In the genomic region with DNA sequence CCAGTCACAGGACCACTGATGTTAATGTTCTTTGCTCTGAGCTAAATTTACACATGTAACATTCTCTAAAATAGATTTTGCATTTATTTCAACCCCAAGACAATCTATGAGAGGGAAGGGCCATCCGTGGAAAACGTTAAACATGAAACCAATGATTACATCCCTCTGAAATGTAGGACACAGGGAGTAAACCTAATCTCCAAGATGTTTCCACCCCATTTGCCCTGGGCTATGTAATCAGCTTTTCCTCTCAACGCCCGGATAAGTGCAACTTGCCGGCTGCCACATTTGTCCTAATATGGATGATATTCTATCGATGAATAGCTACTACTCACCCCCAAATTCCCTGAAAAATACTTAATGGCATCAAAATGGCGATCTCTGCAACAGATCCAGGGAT, we compare ENCODE assay signal across 14 cellular contexts. TPM values are rescaled to one million over a fixed set of nuclear protein-coding genes. Genes with fewer than 3 reads are reported as not detected.
A peak's percentile ranks its signal among the peaks of the same experiment; 100 is the strongest.
DNase-seq lines count a peak whose midpoint lies in the region; ATAC-seq, FAIRE-seq and TF ChIP-seq lines count a peak whose summit lies in the region.
"Had no signal": no experiment of that assay in that cellular context is flagged by ENCODE, and none has a peak within 500 bp of the region (broad histone marks: within the 10 kb centered on the region; RNA-seq: fewer than 3 reads in every experiment).

No MANE protein-coding gene starts in this region.

- peaks cover 9% of the 10 kb centered on the region for H3K27me3 Mint-ChIP-seq in CD4-positive, CD25-positive, alpha-beta regulatory T cell
- peaks cover 18% of the 10 kb centered on the region for H3K27me3 Mint-ChIP-seq in HFFc6 (ENCODE audit: insufficient read depth)

- H3K27ac Mint-ChIP-seq in CD4-positive, CD25-positive, alpha-beta regulatory T cell = no peak overlapping the region
- no peak overlapping the region for H3K27ac Mint-ChIP-seq in HFFc6

- peak overlapping the region in 2 of 4 donors; percentile 2 to 14 for H3K4me3 Mint-ChIP-seq in CD4-positive, CD25-positive, alpha-beta regulatory T cell
- peak overlapping the region; percentile 77; the same call in 1 of the 2 replicates for H3K4me3 Mint-ChIP-seq in HFFc6

- H3K9me3 ChIP-seq in CD4-positive, CD25-positive, alpha-beta regulatory T cell (ENCODE audit: control insufficient read depth in 2 of 2, low read length in 2 of 2) = no peaks in the 10 kb centered on the region

- no peaks in the 10 kb centered on the region for H3K4me1 ChIP-seq in CD4-positive, CD25-positive, alpha-beta regulatory T cell (ENCODE audit: control insufficient read depth, insufficient read depth, low read length, poor library complexity, severe bottlenecking)

- peaks cover 11 to 23% (median 13%) of the 10 kb centered on the region in 4 donors for H3K4me1 Mint-ChIP-seq in CD4-positive, CD25-positive, alpha-beta regulatory T cell
- H3K4me1 Mint-ChIP-seq in HFFc6 (ENCODE audit: low read depth) = peaks cover 20% of the 10 kb centered on the region

- no peak for ATAC-seq in CD4-positive, CD25-positive, alpha-beta regulatory T cell (ENCODE audit: low read depth in 2 of 2)

- H3K27me3 ChIP-seq in CD4-positive, CD25-positive, alpha-beta regulatory T cell (ENCODE audit: control insufficient read depth, insufficient read depth, low read length) = no peaks in the 10 kb centered on the region
- H3K27me3 ChIP-seq: cardiac muscle cell had no signal

- FAIRE-seq in GM12891 (lab: Jason Lieb, UNC) = no peak
- FAIRE-seq: endometrium, kidney had no signal

- DNase-seq in CD4-positive, CD25-positive, alpha-beta regulatory T cell = no peak
- no peak for DNase-seq in HFFc6
- peak; percentile 18 for DNase-seq in SW480 (ENCODE audit: low spot score)
- DNase-seq in kidney glomerular epithelial cell (lab: John Stamatoyannopoulos, UW) = peak; percentile 59
- DNase-seq in GM12891 (ENCODE audit: insufficient read length, low spot score) = no peak
- no peak for DNase-seq in cerebellar nuclear complex (lab: John Stamatoyannopoulos, UW)
- DNase-seq in pons (ENCODE audit: low spot score) = no peak
- DNase-seq in activated effector memory CD4-positive, alpha-beta T cell treated with anti-CD3 and anti-CD28 coated beads, Interleukin-2, amount 50 U/mL, for 16 hours = no peak
- DNase-seq: activated CD4-positive, alpha-beta T cell treated with anti-CD3 and anti-CD28 coated beads for 4 hours; activated gamma-delta T cell treated with Interleukin-2 at 50 U/mL for 16 hours; HCEC 1CT; kidney had no signal

- peak overlapping the region; percentile 80 for H3K4me3 ChIP-seq in CD4-positive, CD25-positive, alpha-beta regulatory T cell (ENCODE audit: low read depth, low read length)
- H3K4me3 ChIP-seq: cardiac muscle cell had no signal

- TF ChIP-seq POLR2A in GM12891 (IDR thresholded peaks at IDR 0.05; ENCODE audit: low read depth, low read length) = no peak

- no peak for TF ChIP-seq CTCF in HFFc6 (IDR thresholded peaks at IDR 0.05)

- H3K36me3 ChIP-seq in CD4-positive, CD25-positive, alpha-beta regulatory T cell (ENCODE audit: control insufficient read depth, insufficient read depth, low read length) = no peaks in the 10 kb centered on the region
- H3K36me3 ChIP-seq: cardiac muscle cell had no signal

- H3K27ac ChIP-seq in CD4-positive, CD25-positive, alpha-beta regulatory T cell (ENCODE audit: insufficient read depth, low read length, poor library complexity, severe bottlenecking) = no peak overlapping the region
- H3K27ac ChIP-seq: cardiac muscle cell had no signal

- H3K9me3 Mint-ChIP-seq in CD4-positive, CD25-positive, alpha-beta regulatory T cell = no peaks in the 10 kb centered on the region
- no peaks in the 10 kb centered on the region for H3K9me3 Mint-ChIP-seq in HFFc6

- no peaks in the 10 kb centered on the region for H3K36me3 Mint-ChIP-seq in CD4-positive, CD25-positive, alpha-beta regulatory T cell
- H3K36me3 Mint-ChIP-seq in HFFc6 (ENCODE audit: low read depth) = no peaks in the 10 kb centered on the region

TF ChIP-seq in GM12891, 5 proteins besides CTCF, POLR2A, EP300 and RAD21:
- TF ChIP-seq PAX5 (IDR thresholded peaks at IDR 0.05; ENCODE audit: insufficient read depth, low read length, severe bottlenecking) (no peak), POU2F2 (IDR thresholded peaks at IDR 0.05; ENCODE audit: low read depth, low read length) (no peak), SPI1 (IDR thresholded peaks at IDR 0.05; ENCODE audit: low read depth, low read length) (no peak), POLR2AphosphoS5 (IDR thresholded peaks at IDR 0.05; ENCODE audit: low read depth, low read length) (no peak), TAF1 (IDR thresholded peaks at IDR 0.05; ENCODE audit: low read depth, low read length) (no peak)

RNA-seq across cellular contexts. Expression of gene FMN1, which starts 6.4 kb away (rescaled TPM):
- 8.9 TPM for total RNA-seq in CD4-positive, CD25-positive, alpha-beta regulatory T cell
- under 1 TPM in 2 of 4 donors, not detected in 2; 0.32 to 0.36 TPM for polyA plus RNA-seq in CD4-positive, CD25-positive, alpha-beta regulatory T cell
- 10 to 100 TPM in 4 of 6 experiments, 1 to 10 TPM in 2; 8.3 to 14.0 (median 12.6) TPM for total RNA-seq in HFFc6 (2021; fragmentation: NEBNext Ultra II Directional; extraction: Animal tissue kit (Norgen Biotek cat#: 25700))
- 0.01 TPM for polyA plus RNA-seq in GM12891 (2012; ENCODE audit: low read depth, missing spikeins)

Comparison
In these comparisons a context has a peak if more than half of its experiments do, and no peak if none do; other contexts are left out.
1. DNase-seq: peak in SW480 (single experiment) and kidney glomerular epithelial cell (single experiment); none in CD4-positive, CD25-positive, alpha-beta regulatory T cell (0 of 3), HFFc6 (single experiment), GM12891 (single experiment), cerebellar nuclear complex (0 of 2), pons (single experiment) and activated effector memory CD4-positive, alpha-beta T cell treated with anti-CD3 and anti-CD28 coated beads, Interleukin-2, amount 50 U/mL, for 16 hours (single experiment).